ENCODE assay signal across 8 cellular contexts in genomic region chr5:134223406-134224251, GRCh38. TPM values are rescaled to one million over a fixed set of nuclear protein-coding genes. Genes with fewer than 3 reads are reported as not detected.
DNase-seq lines count a peak whose midpoint lies in the region; ATAC-seq, FAIRE-seq and TF ChIP-seq lines count a peak whose summit lies in the region.

No MANE protein-coding gene starts in this region.

- H3K79me1 ChIP-seq in trophoblast cell (ENCODE audit: low read length), result peaks cover 15% of the 10 kb centered on the region

- H3K14ac ChIP-seq in trophoblast cell (ENCODE audit: low read length), result no peak overlapping the region

- no TSS peak for BruUV-seq in endothelial cell of umbilical vein (replicated peaks; lab: Mats Ljungman, UMichigan)

- peak overlapping the region; percentile 78 for H3K4ac ChIP-seq in trophoblast cell (ENCODE audit: low read depth, low read length)

- no peak overlapping the region for H2AFZ ChIP-seq in OCI-LY3 (ENCODE audit: low read depth, low read length)
- H2AFZ ChIP-seq in endothelial cell of umbilical vein (ENCODE audit: low read depth, low read length), result no peak overlapping the region
- no peak overlapping the region for H2AFZ ChIP-seq in trophoblast cell (ENCODE audit: insufficient read depth, low read length, poor library complexity)

- intact Hi-C loops in endothelial cell of umbilical vein (cut with micrococcal nuclease), result no loop called here

- no peaks in the 10 kb centered on the region for H3K9me3 ChIP-seq in OCI-LY3 (ENCODE audit: insufficient read depth, low read length)
- no peaks in the 10 kb centered on the region for H3K9me3 ChIP-seq in endothelial cell of umbilical vein (replicated peaks; ENCODE audit: control insufficient read depth, insufficient read depth, low read length)
- no peaks in the 10 kb centered on the region for H3K9me3 ChIP-seq in trophoblast cell (ENCODE audit: insufficient read depth, low read depth, low read length)

- H2BK5ac ChIP-seq in trophoblast cell (ENCODE audit: low read depth, low read length, poor library complexity), result no peak overlapping the region

- peaks cover 3% of the 10 kb centered on the region for H3K9me1 ChIP-seq in endothelial cell of umbilical vein (replicated peaks; ENCODE audit: control insufficient read depth, extremely low read depth, insufficient read depth, low read length)

- H2BK120ac ChIP-seq in trophoblast cell (ENCODE audit: insufficient read depth, low read length, poor library complexity), result no peak overlapping the region

- dilution Hi-C loops in endothelial cell of umbilical vein (cut with MboI; ENCODE audit: extremely low pct_ligation_motif_present, low sequenced_read_pairs), result no loop called here

- TF ChIP-seq POLR2A in endothelial cell of umbilical vein (IDR thresholded peaks at IDR 0.05; ENCODE audit: low read depth, low read length), result no peak

- no peak for DNase-seq in GM06990 (ENCODE audit: extremely low read depth, insufficient read length)
- no peak for DNase-seq in endothelial cell of umbilical vein (ENCODE audit: low read depth, low spot score)
- DNase-seq in trophoblast cell, result peak in 1 of 2 donors; percentile 43
- no peak for DNase-seq in stimulated activated CD4-positive, alpha-beta T cell treated with anti-CD3 and anti-CD28 coated beads, Interleukin-4, amount 100 ng/mL, for 1 hour

- no CpG with 5 or more reads among the region's 9 CpGs for WGBS in trophoblast cell (ENCODE audit: extremely low coverage, insufficient coverage, insufficient read length)

- H3K4me3 ChIP-seq in GM06990 (replicated peaks; ENCODE audit: low read depth, low read length) (peak overlapping the region; percentile 98), OCI-LY3 (ENCODE audit: low read length) (peak overlapping the region; percentile 95), endothelial cell of umbilical vein (replicated peaks in 1 of 3; ENCODE audit: insufficient read depth in 1 of 3, low read depth in 1 of 3, low read length in 3 of 3) (peak overlapping the region; percentile 63 to 91 (median 84)), trophoblast cell (ENCODE audit: low read depth, low read length) (no peak overlapping the region)

- H4K91ac ChIP-seq in trophoblast cell (ENCODE audit: low read depth, low read length), result no peak overlapping the region

- POLR2A ChIA-PET in endothelial cell of umbilical vein (lab: Charles Lee), result no interaction called here

- no peak overlapping the region for H3K27ac ChIP-seq in OCI-LY3 (ENCODE audit: low read length)
- no peak overlapping the region for H3K27ac ChIP-seq in endothelial cell of umbilical vein (ENCODE audit: insufficient read depth, low read depth, low read length)
- no peak overlapping the region for H3K27ac ChIP-seq in trophoblast cell (ENCODE audit: low read depth, low read length)

- H2BK12ac ChIP-seq in trophoblast cell (ENCODE audit: low read length), result no peak overlapping the region

- ATAC-seq in HG03439 (IDR thresholded peaks at IDR 0.05; ENCODE audit: unreplicated experiment) (no peak), HG03159 (IDR thresholded peaks at IDR 0.05; ENCODE audit: unreplicated experiment) (no peak), HG02642 (IDR thresholded peaks at IDR 0.05; ENCODE audit: poor library complexity, unreplicated experiment) (no peak)

- H3K23ac ChIP-seq in trophoblast cell (ENCODE audit: low read length), result no peak overlapping the region

- no peak overlapping the region for H4K12ac ChIP-seq in trophoblast cell (ENCODE audit: low read depth, low read length)

- CTCF ChIA-PET in endothelial cell of umbilical vein (lab: Charles Lee), result interaction anchor here (0.8 to 1.6 kb wide), 3 partner anchors 31 to 66 kb away, joined by 3 to 4 read pairs (median 3); no protein-coding TSS in a partner anchor

- no peak overlapping the region for H4K8ac ChIP-seq in trophoblast cell (ENCODE audit: low read depth, low read length)

- H4K20me1 ChIP-seq in OCI-LY3 (ENCODE audit: insufficient read depth, low read length), result peaks cover 61% of the 10 kb centered on the region
- peaks cover 32% of the 10 kb centered on the region for H4K20me1 ChIP-seq in endothelial cell of umbilical vein (replicated peaks; ENCODE audit: control insufficient read depth, extremely low read depth, insufficient read depth, low read length)

- H3K36me3 ChIP-seq in GM06990 (ENCODE audit: control insufficient read depth, insufficient read depth, low read length) (no peaks in the 10 kb centered on the region), OCI-LY3 (replicated peaks; ENCODE audit: low read depth, low read length) (peaks cover 17% of the 10 kb centered on the region), endothelial cell of umbilical vein (ENCODE audit: control insufficient read depth in 2 of 2, extremely low read depth in 1 of 2, insufficient read depth in 2 of 2, low read length in 2 of 2) (peaks cover 3% of the 10 kb centered on the region in 2 experiments), trophoblast cell (ENCODE audit: control insufficient read depth in 1 of 2, insufficient read depth in 2 of 2, low read length in 2 of 2) (peaks cover 5 to 8% of the 10 kb centered on the region in 2 experiments)

- peak overlapping the region; percentile 89; the same call in 1 of the 2 replicates for H3K9ac ChIP-seq in OCI-LY3 (ENCODE audit: low read length)
- H3K9ac ChIP-seq in endothelial cell of umbilical vein (replicated peaks; ENCODE audit: extremely low read depth, insufficient read depth, low read length), result peak overlapping the region; percentile 100
- no peak overlapping the region for H3K9ac ChIP-seq in trophoblast cell (ENCODE audit: low read length)

- no peak overlapping the region for H2AK5ac ChIP-seq in trophoblast cell (ENCODE audit: low read length)

- TF ChIP-seq CTCF in GM06990 (IDR thresholded peaks at IDR 0.05; ENCODE audit: insufficient read depth, low read length, poor library complexity, severe bottlenecking) (no peak), OCI-LY3 (IDR thresholded peaks at IDR 0.05; ENCODE audit: low read depth, low read length) (no peak), endothelial cell of umbilical vein (IDR thresholded peaks at IDR 0.05; ENCODE audit: extremely low read depth in 1 of 2, insufficient read depth in 1 of 2, low read depth in 1 of 2, low read length in 2 of 2) (no peak)

- H3K79me2 ChIP-seq in OCI-LY3 (ENCODE audit: low read length) (peaks cover 84% of the 10 kb centered on the region), endothelial cell of umbilical vein (ENCODE audit: control insufficient read depth, insufficient read depth, low read length) (peaks cover 72% of the 10 kb centered on the region), trophoblast cell (ENCODE audit: control insufficient read depth, insufficient read depth, low read length, poor library complexity) (peaks cover 22% of the 10 kb centered on the region)

- no peaks in the 10 kb centered on the region for H3K27me3 ChIP-seq in GM06990 (replicated peaks; ENCODE audit: control insufficient read depth, insufficient read depth, low read length)
- H3K27me3 ChIP-seq in OCI-LY3 (ENCODE audit: low read depth, low read length), result no peaks in the 10 kb centered on the region
- no peaks in the 10 kb centered on the region for H3K27me3 ChIP-seq in endothelial cell of umbilical vein (ENCODE audit: control insufficient read depth in 2 of 2, insufficient read depth in 2 of 2, low read length in 2 of 2)
- H3K27me3 ChIP-seq in trophoblast cell (ENCODE audit: insufficient read depth, low read length), result no peaks in the 10 kb centered on the region

- H3K4me2 ChIP-seq in OCI-LY3 (ENCODE audit: low read length) (peak overlapping the region; percentile 86), endothelial cell of umbilical vein (ENCODE audit: insufficient read depth, low read length) (peak overlapping the region; percentile 99), trophoblast cell (ENCODE audit: low read length) (peak overlapping the region; percentile 58)

- FAIRE-seq in endothelial cell of umbilical vein (lab: Jason Lieb, UNC), result no peak

- no peak overlapping the region for H3K18ac ChIP-seq in trophoblast cell (ENCODE audit: low read length)

- peaks cover 33% of the 10 kb centered on the region for H3K4me1 ChIP-seq in OCI-LY3 (ENCODE audit: low read length)
- peaks cover 29% of the 10 kb centered on the region for H3K4me1 ChIP-seq in endothelial cell of umbilical vein (ENCODE audit: control insufficient read depth, extremely low read depth, insufficient read depth, low read length)
- H3K4me1 ChIP-seq in trophoblast cell (ENCODE audit: control insufficient read depth in 1 of 2, insufficient read depth in 2 of 2, low read length in 2 of 2), result peaks cover 0 to 8% of the 10 kb centered on the region in 2 experiments

TF ChIP-seq in endothelial cell of umbilical vein, 7 proteins besides CTCF, POLR2A, EP300 and RAD21 (continues in another document):
- TF ChIP-seq, protein P1, sequence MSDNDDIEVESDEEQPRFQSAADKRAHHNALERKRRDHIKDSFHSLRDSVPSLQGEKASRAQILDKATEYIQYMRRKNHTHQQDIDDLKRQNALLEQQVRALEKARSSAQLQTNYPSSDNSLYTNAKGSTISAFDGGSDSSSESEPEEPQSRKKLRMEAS (IDR thresholded peaks at IDR 0.05; ENCODE audit: insufficient read depth, insufficient read length), result no peak
- TF ChIP-seq MYC (IDR thresholded peaks at IDR 0.05; ENCODE audit: low read depth, low read length) (no peak), POLR2AphosphoS5 (IDR thresholded peaks at IDR 0.05; ENCODE audit: insufficient read depth, low read depth, low read length) (no peak), EZH2 (IDR thresholded peaks at IDR 0.05; ENCODE audit: borderline replicate concordance, low read depth, low read length, severe bottlenecking) (no peak), JUN (IDR thresholded peaks at IDR 0.05; ENCODE audit: borderline replicate concordance, insufficient read depth, insufficient read length, low read depth) (no peak)

RNA-seq across cellular contexts. Expression of gene PPP2CA, which starts 2.2 kb away (rescaled TPM):
- total RNA-seq in endothelial cell of umbilical vein, result 163 and 183 TPM in 2 replicates
- 64.6 and 107 TPM in 2 replicates for polyA plus RNA-seq in endothelial cell of umbilical vein
- 93.5 and 116 TPM in 2 replicates for polyA plus RNA-seq in endothelial cell of umbilical vein (2011; cell fraction: cytosol; rRNA removed)
- 54.7 and 89.6 TPM in 2 replicates for polyA plus RNA-seq in endothelial cell of umbilical vein (2011; cell fraction: nucleus; rRNA removed)
- 157 and 199 TPM in 2 replicates for polyA plus RNA-seq in endothelial cell of umbilical vein (2012)
- 75.4 and 77.0 TPM in 2 replicates for polyA minus RNA-seq in endothelial cell of umbilical vein
- polyA minus RNA-seq in endothelial cell of umbilical vein (2011; cell fraction: cytosol; rRNA and poly(A)+ RNA removed), result 105 TPM
- polyA minus RNA-seq in endothelial cell of umbilical vein (2011; cell fraction: nucleus; rRNA and poly(A)+ RNA removed), result 30.9 and 55.1 TPM in 2 replicates
- polyA plus RNA-seq in trophoblast cell (2013), result 60.9 and 63.0 TPM in 2 replicates

RNA-seq across cellular contexts. Expression of gene SKP1, which starts 46.9 kb away (rescaled TPM):
- 311 and 320 TPM in 2 replicates for total RNA-seq in endothelial cell of umbilical vein
- 136 and 214 TPM in 2 replicates for polyA plus RNA-seq in endothelial cell of umbilical vein
- polyA plus RNA-seq in endothelial cell of umbilical vein (2011; cell fraction: cytosol; rRNA removed), result 328 and 349 TPM in 2 replicates
- 166 and 214 TPM in 2 replicates for polyA plus RNA-seq in endothelial cell of umbilical vein (2011; cell fraction: nucleus; rRNA removed)
- polyA plus RNA-seq in endothelial cell of umbilical vein (2012), result 542 and 646 TPM in 2 replicates
- polyA minus RNA-seq in endothelial cell of umbilical vein, result 140 and 142 TPM in 2 replicates
- polyA minus RNA-seq in endothelial cell of umbilical vein (2011; cell fraction: cytosol; rRNA and poly(A)+ RNA removed), result 93.9 TPM
- 72.8 and 81.6 TPM in 2 replicates for polyA minus RNA-seq in endothelial cell of umbilical vein (2011; cell fraction: nucleus; rRNA and poly(A)+ RNA removed)
- polyA plus RNA-seq in trophoblast cell (2013), result 589 and 590 TPM in 2 replicates
